8 cellular contexts compared by ENCODE assay signal in the genomic region with DNA sequence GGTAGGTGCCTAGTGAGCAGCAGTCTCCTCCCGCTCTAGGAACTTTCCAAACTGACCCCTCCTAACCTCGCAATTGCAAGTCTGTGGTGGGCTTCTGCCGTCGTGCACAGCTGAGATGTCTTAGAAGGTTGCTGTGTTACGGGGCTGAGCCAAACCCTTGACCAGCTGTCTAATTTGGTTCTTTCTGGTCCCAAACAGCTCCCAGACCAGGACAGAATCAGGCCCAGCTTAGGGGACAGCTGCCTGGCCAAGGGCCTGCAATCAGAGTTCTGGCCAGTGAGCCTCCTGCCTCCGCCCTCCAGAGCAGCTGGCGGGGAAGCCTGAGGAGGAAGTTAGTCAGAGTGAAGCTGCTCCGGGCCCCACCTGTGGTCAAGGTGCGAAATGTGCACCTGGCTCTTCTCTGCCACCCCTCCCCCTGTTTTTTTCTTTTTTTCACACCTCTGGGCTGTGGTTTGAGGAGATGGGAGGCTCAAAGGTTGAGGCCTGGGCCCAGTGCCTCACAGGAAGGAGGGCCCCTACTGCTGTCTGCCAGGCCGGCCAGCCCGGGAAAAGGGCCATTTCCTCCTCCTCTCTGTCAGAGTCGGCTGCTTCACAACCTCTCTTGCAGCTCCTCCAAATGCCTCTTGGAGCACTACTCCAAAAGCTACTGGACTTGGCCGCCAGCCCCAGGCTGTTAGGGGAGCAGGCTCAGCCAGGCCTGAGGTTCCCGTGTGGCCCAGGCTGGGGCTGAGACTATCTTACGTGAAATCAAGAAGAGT. TPM values are rescaled to one million over a fixed set of nuclear protein-coding genes. Genes with fewer than 3 reads are reported as not detected.
DNase-seq lines count a peak whose midpoint lies in the region; ATAC-seq lines count a peak whose summit lies in the region.

No MANE protein-coding gene starts in this region.

- in situ Hi-C loops in SK-MEL-5 (cut with HindIII; ENCODE audit: low pct_unique_long_range_greater_than_20kb, low sequenced_read_pairs) = no loop called here

- peak; percentile 73 for ATAC-seq in GM19035 (IDR thresholded peaks at IDR 0.05; ENCODE audit: unreplicated experiment)
- peak; percentile 52 for ATAC-seq in HG03342 (IDR thresholded peaks at IDR 0.05; ENCODE audit: unreplicated experiment)

- peaks cover 17% of the 10 kb centered on the region for H3K36me3 Mint-ChIP-seq in activated naive CD8-positive, alpha-beta T cell treated with anti-CD3 and anti-CD28 coated beads for 36 hours

- peak overlapping the region; percentile 70 for H3K4me3 Mint-ChIP-seq in activated naive CD8-positive, alpha-beta T cell treated with anti-CD3 and anti-CD28 coated beads for 36 hours

- H3K9me3 Mint-ChIP-seq in activated naive CD8-positive, alpha-beta T cell treated with anti-CD3 and anti-CD28 coated beads for 36 hours = peaks cover 4% of the 10 kb centered on the region

- peaks cover 52% of the 10 kb centered on the region for H3K4me1 Mint-ChIP-seq in activated naive CD8-positive, alpha-beta T cell treated with anti-CD3 and anti-CD28 coated beads for 36 hours

- DNase-seq in AG08396 (ENCODE audit: low spot score) (peak; percentile 81), SK-MEL-5 (ENCODE audit: low read depth, low spot score) (peak; percentile 49), cardiac septum (ENCODE audit: low spot score) (peak; percentile 84), putamen (ENCODE audit: low spot score) (peak; percentile 13), NCI-H524 treated with DMSO at 0.1 percent for 48 hours (lab: John Stamatoyannopoulos, UW) (no peak)
- peak; percentile 81 for DNase-seq in activated naive CD8-positive, alpha-beta T cell treated with anti-CD3 and anti-CD28 coated beads for 36 hours

- intact Hi-C loops in cardiac septum (cut with DNase I) = no loop called here

- no peaks in the 10 kb centered on the region for H3K27me3 Mint-ChIP-seq in activated naive CD8-positive, alpha-beta T cell treated with anti-CD3 and anti-CD28 coated beads for 36 hours

- peak overlapping the region; percentile 96 for H3K27ac Mint-ChIP-seq in activated naive CD8-positive, alpha-beta T cell treated with anti-CD3 and anti-CD28 coated beads for 36 hours

RNA-seq across cellular contexts. Expression of a gene that starts 4.2 kb away (rescaled TPM):
- total RNA-seq in SK-MEL-5 (2014; rRNA removed; shearing (Covaris generic)) = not detected in 2 replicates
- not detected in 2 replicates for polyA plus RNA-seq in SK-MEL-5 (2015; cell fraction: cytosol; rRNA removed)
- polyA plus RNA-seq in SK-MEL-5 (2015; cell fraction: nucleus; rRNA removed) = not detected in 2 replicates
- 10 to 100 TPM; 58.5 to 58.6 TPM for total RNA-seq in activated naive CD8-positive, alpha-beta T cell treated with anti-CD3 and anti-CD28 coated beads for 36 hours
- 0.13 TPM for total RNA-seq in cardiac septum

RNA-seq across cellular contexts. Expression of a gene that starts 44.3 kb away (rescaled TPM):
- 0.88 and 1.1 TPM in 2 replicates for total RNA-seq in SK-MEL-5 (2014; rRNA removed; shearing (Covaris generic))
- polyA plus RNA-seq in SK-MEL-5 (2015; cell fraction: cytosol; rRNA removed) = 0.25 and 0.46 TPM in 2 replicates
- polyA plus RNA-seq in SK-MEL-5 (2015; cell fraction: nucleus; rRNA removed) = 8.8 and 17.0 TPM in 2 replicates
- total RNA-seq in activated naive CD8-positive, alpha-beta T cell treated with anti-CD3 and anti-CD28 coated beads for 36 hours = 1 to 10 TPM; 1.6 to 3.1 TPM
- total RNA-seq in cardiac septum = 1.4 TPM

Comparison
In these comparisons a context has a peak if more than half of its experiments do, and no peak if none do; other contexts are left out.
1. RNA of a gene that starts 4.2 kb away (total RNA-seq): 58.5 to 58.6 TPM in activated naive CD8-positive, alpha-beta T cell treated with anti-CD3 and anti-CD28 coated beads for 36 hours; 0.13 TPM in cardiac septum (single experiment) and not detected in SK-MEL-5; every median in the first group is over 10 times any median in the second.